ENCODE assay signal across 9 cellular contexts in genomic region chr11:61488651-61489291, GRCh38. TPM values are rescaled to one million over a fixed set of nuclear protein-coding genes. Genes with fewer than 3 reads are reported as not detected.
DNase-seq lines count a peak whose midpoint lies in the region; ATAC-seq and TF ChIP-seq lines count a peak whose summit lies in the region.
"Had no signal": no experiment of that assay in that cellular context is flagged by ENCODE, and none has a peak within 500 bp of the region (broad histone marks: within the 10 kb centered on the region; RNA-seq: fewer than 3 reads in every experiment).

No MANE protein-coding gene starts in this region.

- peaks cover 0 to 12% (median 0%) of the 10 kb centered on the region in 3 donors for H3K36me3 ChIP-seq in tibial artery

- H3K27ac ChIP-seq in caudate nucleus (ENCODE audit: low read depth, low read length) (peak overlapping the region; percentile 24), tibial artery (peak overlapping the region; percentile 83 to 88)
- H3K27ac ChIP-seq in CD4-positive, alpha-beta T cell (ENCODE audit: low read depth, low read length): no peak overlapping the region

- H3K36me3 Mint-ChIP-seq in CD4-positive, alpha-beta T cell (ENCODE audit: low read depth): peaks cover 5% of the 10 kb centered on the region

- no peaks in the 10 kb centered on the region for H3K4me1 Mint-ChIP-seq in CD4-positive, alpha-beta T cell (ENCODE audit: low read depth)

- no peak overlapping the region for H3K27ac Mint-ChIP-seq in CD4-positive, alpha-beta T cell

- peak overlapping the region; percentile 32 to 48 for H3K4me3 ChIP-seq in tibial artery

- H3K27me3 ChIP-seq in tibial artery: no peaks in the 10 kb centered on the region
- H3K27me3 ChIP-seq in CD4-positive, alpha-beta T cell (ENCODE audit: control insufficient read depth, insufficient read depth, low read length): no peaks in the 10 kb centered on the region

- peak; percentile 91 for DNase-seq in NCI-H146 (lab: John Stamatoyannopoulos, UW)
- DNase-seq in caudate nucleus (lab: John Stamatoyannopoulos, UW): no peak
- peak; percentile 95 for DNase-seq in left lobe of liver (ENCODE audit: low spot score)
- DNase-seq in tibial artery: peak; percentile 71 to 93
- no peak for DNase-seq in activated CD4-positive, alpha-beta T cell treated with anti-CD3 and anti-CD28 coated beads, Interleukin-2, amount 50 U/mL, for 4 hours
- no peak for DNase-seq in CD4-positive, alpha-beta T cell
- DNase-seq: nucleus accumbens had no signal

- peak; percentile 74 for ATAC-seq in left lobe of liver
- no peak for ATAC-seq in GM21737 (IDR thresholded peaks at IDR 0.05; ENCODE audit: unreplicated experiment)
- no peak for ATAC-seq in CD4-positive, alpha-beta T cell (ENCODE audit: poor library complexity)

- peaks cover 0 to 34% (median 25%) of the 10 kb centered on the region in 4 donors for H3K4me1 ChIP-seq in tibial artery

- CTCF ChIA-PET in CD4-positive, alpha-beta T cell (lab: Charles Lee): no interaction called here

- no peak for TF ChIP-seq CTCF in tibial artery (IDR thresholded peaks at IDR 0.05)
- TF ChIP-seq CTCF in CD4-positive, alpha-beta T cell (IDR thresholded peaks at IDR 0.05): no peak

- H3K4me3 Mint-ChIP-seq in CD4-positive, alpha-beta T cell: no peak overlapping the region

- H3K27me3 Mint-ChIP-seq in CD4-positive, alpha-beta T cell: no peaks in the 10 kb centered on the region

- H3K9me3 Mint-ChIP-seq in CD4-positive, alpha-beta T cell: no peaks in the 10 kb centered on the region

- intact Hi-C loops in tibial artery (cut with DNase I; ENCODE audit: low total_unique reads): no loop called here
- intact Hi-C loops in CD4-positive, alpha-beta T cell (cut with DNase I, micrococcal nuclease): no loop called here

- POLR2A ChIA-PET in CD4-positive, alpha-beta T cell (lab: Charles Lee): no interaction called here

- H3K9me3 ChIP-seq in tibial artery: no peaks in the 10 kb centered on the region
- no peaks in the 10 kb centered on the region for H3K9me3 ChIP-seq in CD4-positive, alpha-beta T cell (ENCODE audit: control insufficient read depth, low read length)

RNA-seq across cellular contexts. Expression of gene LRRC10B, which starts 19.8 kb away (rescaled TPM):
- total RNA-seq in left lobe of liver: not detected
- total RNA-seq in CD4-positive, alpha-beta T cell: not detected
- total RNA-seq: HT1080 had no signal

RNA-seq across cellular contexts. Expression of gene SDHAF2, which starts 58.8 kb away (rescaled TPM):
- 18.8 TPM for total RNA-seq in left lobe of liver
- total RNA-seq in CD4-positive, alpha-beta T cell: 10 to 100 TPM; 28.7 to 33.0 TPM

RNA-seq across cellular contexts. Expression of gene CPSF7, which starts 59.0 kb away (rescaled TPM):
- total RNA-seq in left lobe of liver: 34.0 TPM
- 100 to 1,000 TPM; 111 to 116 TPM for total RNA-seq in CD4-positive, alpha-beta T cell

Comparison
In these comparisons a context has a peak if more than half of its experiments do, and no peak if none do; other contexts are left out.
1. DNase-seq: peak in NCI-H146 (single experiment), left lobe of liver (single experiment) and tibial artery (2 of 2); none in caudate nucleus (0 of 61), activated CD4-positive, alpha-beta T cell treated with anti-CD3 and anti-CD28 coated beads, Interleukin-2, amount 50 U/mL, for 4 hours (0 of 2) and CD4-positive, alpha-beta T cell (0 of 10).